8 cellular contexts compared by ENCODE assay signal in the genomic region with DNA sequence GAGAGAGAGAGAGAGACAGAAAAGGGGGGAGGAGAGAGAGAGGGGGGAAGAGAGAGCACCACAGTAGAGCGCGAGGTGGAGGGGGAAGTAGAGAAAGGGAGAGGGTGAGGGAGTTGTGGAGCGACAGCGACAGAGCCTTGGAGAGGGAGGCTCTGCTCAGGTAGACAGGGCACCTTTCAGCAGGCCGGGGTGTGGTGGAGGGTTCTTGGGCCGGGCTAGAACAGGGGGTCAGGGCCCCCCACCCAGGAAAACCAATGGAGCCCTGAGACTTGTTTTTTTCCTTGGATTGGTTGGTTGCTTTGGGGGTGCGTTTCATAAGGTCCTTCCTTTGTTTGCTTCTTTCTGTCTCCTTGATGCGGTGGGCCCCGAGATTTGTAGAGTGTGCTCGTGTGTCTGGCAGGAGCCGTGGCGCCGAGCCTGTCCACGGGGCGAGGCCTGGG.
DNase-seq lines count a peak whose midpoint lies in the region; ATAC-seq and TF ChIP-seq lines count a peak whose summit lies in the region.
"Not testable (repeated sequence)": the region's sequence is repeated elsewhere in the genome, so short reads cannot be mapped to it uniquely, and the experiment has no call there.

No MANE protein-coding gene starts in this region.

- not testable (repeated sequence) for H4K12ac ChIP-seq in trophoblast cell (ENCODE audit: low read depth, low read length)

- intact Hi-C loops in activated CD8-positive, alpha-beta T cell treated with anti-CD3 and anti-CD28 coated beads for 36 hours (cut with micrococcal nuclease); left lung (cut with DNase I): not testable (repeated sequence)

- H3K27me3 Mint-ChIP-seq in activated CD8-positive, alpha-beta T cell treated with anti-CD3 and anti-CD28 coated beads for 36 hours: peaks cover 47% of the 10 kb centered on the region

- peak overlapping the region; percentile 74 for H3K27ac Mint-ChIP-seq in activated CD8-positive, alpha-beta T cell treated with anti-CD3 and anti-CD28 coated beads for 36 hours

- 0 out of 2 replicates have a peak overlapping the region, but pooled peaks have one; percentile 1 for H3K27ac ChIP-seq in Karpas-422 (ENCODE audit: low read length)
- H3K27ac ChIP-seq in brain microvascular endothelial cell: peak overlapping the region; percentile 65
- H3K27ac ChIP-seq in left lung: peak overlapping the region; percentile 64 to 83
- H3K27ac ChIP-seq in trophoblast cell (ENCODE audit: low read depth, low read length): not testable (repeated sequence)
- peak overlapping the region in 1 of 2 donors; percentile 23 for H3K27ac ChIP-seq in thoracic aorta

- H3K4me2 ChIP-seq in Karpas-422 (ENCODE audit: low read depth, low read length, poor library complexity, severe bottlenecking) (peak overlapping the region; percentile 76), trophoblast cell (ENCODE audit: low read length) (peak overlapping the region; percentile 25)

- not testable (repeated sequence) for H2BK12ac ChIP-seq in trophoblast cell (ENCODE audit: low read length)

- H3K23ac ChIP-seq in trophoblast cell (ENCODE audit: low read length): not testable (repeated sequence)

- H3K4ac ChIP-seq in trophoblast cell (ENCODE audit: low read depth, low read length): not testable (repeated sequence)

- not testable (repeated sequence) for H2BK120ac ChIP-seq in trophoblast cell (ENCODE audit: insufficient read depth, low read length, poor library complexity)

- no CpG with 5 or more reads among the region's 15 CpGs for WGBS in trophoblast cell (ENCODE audit: extremely low coverage, insufficient coverage, insufficient read length)

- not testable (repeated sequence) for H3K9me2 ChIP-seq in Karpas-422 (replicated peaks; ENCODE audit: insufficient read depth, low read length)

- H4K91ac ChIP-seq in trophoblast cell (ENCODE audit: low read depth, low read length): not testable (repeated sequence)

- not testable (repeated sequence) for H3K27me3 ChIP-seq in Karpas-422 (ENCODE audit: low read length); thoracic aorta (replicated peaks; ENCODE audit: insufficient read depth)
- H3K27me3 ChIP-seq in brain microvascular endothelial cell (replicated peaks) (peaks cover 19% of the 10 kb centered on the region), left lung (peaks cover 49 to 73% of the 10 kb centered on the region in 2 donors), trophoblast cell (ENCODE audit: insufficient read depth, low read length) (peaks cover 40% of the 10 kb centered on the region)

- peak overlapping the region; percentile 83 for H3K4me3 Mint-ChIP-seq in activated CD8-positive, alpha-beta T cell treated with anti-CD3 and anti-CD28 coated beads for 36 hours

- H3K79me2 ChIP-seq in Karpas-422 (ENCODE audit: low read length); trophoblast cell (ENCODE audit: control insufficient read depth, insufficient read depth, low read length, poor library complexity): not testable (repeated sequence)

- CTCF ChIA-PET in activated CD8-positive, alpha-beta T cell treated with anti-CD3 and anti-CD28 coated beads for 36 hours (lab: Charles Lee): interaction anchor here (1.1 kb wide), 1 partner anchor 1016 kb away, joined by 5 read pairs; no protein-coding TSS in a partner anchor

- in situ Hi-C loops in brain microvascular endothelial cell (cut with HindIII; ENCODE audit: low pct_ligation_motif_present, low sequenced_read_pairs): not testable (repeated sequence)

- not testable (repeated sequence) for H3K36me3 ChIP-seq in Karpas-422 (ENCODE audit: insufficient read depth, low read length); brain microvascular endothelial cell (replicated peaks); left lung; trophoblast cell (ENCODE audit: control insufficient read depth in 1 of 2, insufficient read depth in 2 of 2, low read length in 2 of 2); thoracic aorta

- H2AFZ ChIP-seq in Karpas-422 (ENCODE audit: low read length); trophoblast cell (ENCODE audit: insufficient read depth, low read length, poor library complexity): not testable (repeated sequence)

- peaks cover 31% of the 10 kb centered on the region for H3K4me1 Mint-ChIP-seq in activated CD8-positive, alpha-beta T cell treated with anti-CD3 and anti-CD28 coated beads for 36 hours (ENCODE audit: low read depth)

- peaks cover 36% of the 10 kb centered on the region for H3K4me1 ChIP-seq in Karpas-422 (ENCODE audit: low read length)
- peaks cover 0 to 37% of the 10 kb centered on the region in 2 donors for H3K4me1 ChIP-seq in left lung
- H3K4me1 ChIP-seq in trophoblast cell (ENCODE audit: control insufficient read depth in 1 of 2, insufficient read depth in 2 of 2, low read length in 2 of 2): not testable (repeated sequence)
- H3K4me1 ChIP-seq in thoracic aorta (ENCODE audit: control insufficient read depth in 1 of 2, low read depth in 2 of 2): peaks cover 8 to 28% of the 10 kb centered on the region in 2 donors

- H3K36me3 Mint-ChIP-seq in activated CD8-positive, alpha-beta T cell treated with anti-CD3 and anti-CD28 coated beads for 36 hours (ENCODE audit: low read depth): peaks cover 10% of the 10 kb centered on the region

- H3K4me3 ChIP-seq in Karpas-422 (ENCODE audit: low read length) (peak overlapping the region; percentile 83), brain microvascular endothelial cell (ENCODE audit: low read depth, low read length) (peak overlapping the region; percentile 67), foreskin fibroblast (ENCODE audit: low read depth in 1 of 2, low read length in 2 of 2) (peak overlapping the region; percentile 64), left lung (peak overlapping the region; percentile 35 to 55), thoracic aorta (peak overlapping the region; percentile 71)
- not testable (repeated sequence) for H3K4me3 ChIP-seq in trophoblast cell (ENCODE audit: low read depth, low read length)

- peak; percentile 16 for DNase-seq in Daoy (ENCODE audit: low read depth)
- DNase-seq in Karpas-422: peak; percentile 76
- DNase-seq in activated CD8-positive, alpha-beta T cell treated with anti-CD3 and anti-CD28 coated beads for 36 hours: peak; percentile 34
- DNase-seq in brain microvascular endothelial cell; foreskin fibroblast; trophoblast cell; thoracic aorta (ENCODE audit: low spot score): not testable (repeated sequence)
- DNase-seq in left lung: peak; percentile 71 to 80

- H4K20me1 ChIP-seq in Karpas-422 (ENCODE audit: insufficient read depth, low read depth, low read length): not testable (repeated sequence)

- POLR2A ChIA-PET in activated CD8-positive, alpha-beta T cell treated with anti-CD3 and anti-CD28 coated beads for 36 hours (lab: Charles Lee): not testable (repeated sequence)

- H3K9ac ChIP-seq in Karpas-422 (ENCODE audit: low read length): peak overlapping the region; percentile 87
- not testable (repeated sequence) for H3K9ac ChIP-seq in trophoblast cell (ENCODE audit: low read length)

- H3K9me3 ChIP-seq in Karpas-422 (ENCODE audit: low read length); left lung; trophoblast cell (ENCODE audit: insufficient read depth, low read depth, low read length); thoracic aorta: not testable (repeated sequence)

- not testable (repeated sequence) for H2AK5ac ChIP-seq in trophoblast cell (ENCODE audit: low read length)

- H2BK5ac ChIP-seq in trophoblast cell (ENCODE audit: low read depth, low read length, poor library complexity): not testable (repeated sequence)

- not testable (repeated sequence) for H3K18ac ChIP-seq in trophoblast cell (ENCODE audit: low read length)

- H3K9me3 Mint-ChIP-seq in activated CD8-positive, alpha-beta T cell treated with anti-CD3 and anti-CD28 coated beads for 36 hours: not testable (repeated sequence)

- H3K14ac ChIP-seq in trophoblast cell (ENCODE audit: low read length): not testable (repeated sequence)

- H4K8ac ChIP-seq in trophoblast cell (ENCODE audit: low read depth, low read length): not testable (repeated sequence)

- TF ChIP-seq CTCF in activated CD8-positive, alpha-beta T cell treated with anti-CD3 and anti-CD28 coated beads for 36 hours (IDR thresholded peaks at IDR 0.05); brain microvascular endothelial cell (IDR thresholded peaks at IDR 0.05; ENCODE audit: low read depth, low read length, missing control alignments); foreskin fibroblast (IDR thresholded peaks at IDR 0.05; ENCODE audit: low read depth, low read length); left lung (IDR thresholded peaks at IDR 0.05); thoracic aorta (IDR thresholded peaks at IDR 0.05): not testable (repeated sequence)

- H3K79me1 ChIP-seq in trophoblast cell (ENCODE audit: low read length): not testable (repeated sequence)

- not testable (repeated sequence) for ATAC-seq in activated CD8-positive, alpha-beta T cell treated with anti-CD3 and anti-CD28 coated beads for 36 hours; thoracic aorta (ENCODE audit: insufficient number of reproducible peaks, low FRiP score, low read depth)
- peak; percentile 57 for ATAC-seq in left lung
